ENCODE assay signal across 16 cellular contexts in the genomic region with DNA sequence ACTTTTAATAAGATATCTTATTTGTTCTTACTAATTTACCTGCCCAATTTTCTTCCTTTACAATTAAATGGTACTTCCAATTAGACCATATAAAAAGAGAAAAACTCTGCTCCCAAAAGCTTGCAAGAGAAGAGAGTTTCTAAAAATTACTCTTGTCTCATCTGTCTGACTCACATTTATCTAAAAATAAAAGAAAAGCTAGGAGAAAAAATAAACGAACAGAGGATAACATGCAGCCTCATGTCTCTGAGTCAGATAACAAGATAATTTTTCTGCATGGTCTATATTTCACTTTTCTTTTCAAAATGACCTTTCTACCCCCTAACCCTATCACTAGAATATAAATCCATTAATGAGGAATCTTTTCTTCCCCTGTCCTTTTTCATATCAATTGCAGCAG.
A peak's percentile ranks its signal among the peaks of the same experiment; 100 is the strongest.
DNase-seq lines count a peak whose midpoint lies in the region; ATAC-seq, FAIRE-seq and TF ChIP-seq lines count a peak whose summit lies in the region.
"Had no signal": no experiment of that assay in that cellular context is flagged by ENCODE, and none has a peak within 500 bp of the region (broad histone marks: within the 10 kb centered on the region; RNA-seq: fewer than 3 reads in every experiment).

No MANE protein-coding gene starts in this region.

- no peak for TF ChIP-seq EP300 in suprapubic skin (IDR thresholded peaks at IDR 0.05)

- H3K36me3 ChIP-seq in HCT116 (ENCODE audit: control insufficient read depth in 1 of 2, insufficient read depth in 2 of 2, low read length in 2 of 2) (no peaks in the 10 kb centered on the region), bronchial epithelial cell (ENCODE audit: control insufficient read depth, insufficient read depth, low read length) (no peaks in the 10 kb centered on the region), suprapubic skin (no peaks in the 10 kb centered on the region), MG63 (peaks cover 4% of the 10 kb centered on the region; the same call in 1 of the 2 replicates)

- H3K9me3 ChIP-seq in HCT116 (ENCODE audit: control insufficient read depth in 1 of 2, insufficient read depth in 1 of 2, low read depth in 1 of 2, low read length in 2 of 2) (no peaks in the 10 kb centered on the region), suprapubic skin (no peaks in the 10 kb centered on the region), MG63 (no peaks in the 10 kb centered on the region)

- POLR2A ChIA-PET in HCT116 (lab: Charles Lee): interaction anchor here (1.5 kb wide), 1 partner anchor 16 kb away, joined by 5 read pairs; no protein-coding TSS in a partner anchor

- no peaks in the 10 kb centered on the region for H3K79me2 ChIP-seq in HCT116 (ENCODE audit: insufficient read depth, low read length)

- H3K9ac ChIP-seq in HCT116 (ENCODE audit: low read length): no peak overlapping the region

- intact Hi-C loops in HCT116 (cut with micrococcal nuclease): no loop called here

- H3K4me3 Mint-ChIP-seq in glutamatergic neuron (ENCODE audit: unreplicated experiment): no peak overlapping the region
- H3K4me3 Mint-ChIP-seq: activated naive CD8-positive, alpha-beta T cell; CD14-positive monocyte had no signal

- H4K20me1 ChIP-seq in HCT116 (ENCODE audit: insufficient read depth): no peaks in the 10 kb centered on the region

- no peak overlapping the region for H3K4me2 ChIP-seq in HCT116 (ENCODE audit: low read length)

- H3K36me3 Mint-ChIP-seq in glutamatergic neuron (ENCODE audit: unreplicated experiment): no peaks in the 10 kb centered on the region
- H3K36me3 Mint-ChIP-seq: activated naive CD8-positive, alpha-beta T cell; CD14-positive monocyte had no signal

- no peak for TF ChIP-seq POLR2A in HCT116 (IDR thresholded peaks at IDR 0.05; ENCODE audit: borderline replicate concordance, extremely low read depth, insufficient read depth, insufficient read length)
- TF ChIP-seq POLR2A in suprapubic skin (IDR thresholded peaks at IDR 0.05): no peak

- TF ChIP-seq RAD21 in HCT116 (IDR thresholded peaks at IDR 0.05; ENCODE audit: low read depth): no peak

- RAD21 ChIA-PET in HCT116 (lab: Charles Lee; ENCODE audit: low non-redundant PET in 1 of 2, low total read pairs in 2 of 2, uncharacterized antibody in 2 of 2, unreplicated experiment in 2 of 2): no interaction called here

- 12% methylated on average over 1 of the region's 1 CpG for WGBS in suprapubic skin

- no peak overlapping the region for H3K4me3 ChIP-seq in HCT116 (replicated peaks in 1 of 2; ENCODE audit: low read depth in 1 of 2, low read length in 2 of 2)
- no peak overlapping the region for H3K4me3 ChIP-seq in bronchial epithelial cell (ENCODE audit: low read depth, low read length)
- H3K4me3 ChIP-seq in suprapubic skin: no peak overlapping the region
- H3K4me3 ChIP-seq in MG63: no peak overlapping the region

- no peak overlapping the region for H3K27ac Mint-ChIP-seq in glutamatergic neuron (ENCODE audit: unreplicated experiment)
- H3K27ac Mint-ChIP-seq: activated naive CD8-positive, alpha-beta T cell; CD14-positive monocyte had no signal

- TF ChIP-seq CTCF in HCT116 (IDR thresholded peaks at IDR 0.05 in 2 of 3, conservative IDR thresholded peaks at IDR 0.05 in 1 of 3; ENCODE audit: borderline replicate concordance in 1 of 3, insufficient read depth in 1 of 3, low read depth in 2 of 3, low read length in 2 of 3) (no peak), bronchial epithelial cell (IDR thresholded peaks at IDR 0.05; ENCODE audit: insufficient read depth, low read length, severe bottlenecking) (no peak), suprapubic skin (IDR thresholded peaks at IDR 0.05) (no peak), glutamatergic neuron (IDR thresholded peaks at IDR 0.05; ENCODE audit: partially characterized antibody, unreplicated experiment) (no peak)

- H3K27me3 ChIP-seq in HCT116 (ENCODE audit: insufficient read depth, low read length) (no peaks in the 10 kb centered on the region), bronchial epithelial cell (ENCODE audit: control insufficient read depth, insufficient read depth, low read length) (no peaks in the 10 kb centered on the region), suprapubic skin (no peaks in the 10 kb centered on the region), MG63 (no peaks in the 10 kb centered on the region)

- FAIRE-seq in bronchial epithelial cell (lab: Jason Lieb, UNC): no peak

- H3K4me1 ChIP-seq in HCT116 (ENCODE audit: control insufficient read depth in 1 of 2, insufficient read depth in 2 of 2, low read length in 2 of 2) (peaks cover 0 to 9% of the 10 kb centered on the region in 2 experiments; a peak in 1 of 4 replicates), suprapubic skin (peaks cover 10% of the 10 kb centered on the region)

- no peaks in the 10 kb centered on the region for H3K27me3 Mint-ChIP-seq in glutamatergic neuron (ENCODE audit: unreplicated experiment)

- H3K27ac ChIP-seq in HCT116 (ENCODE audit: low read depth, low read length): peak overlapping the region; percentile 25; the same call in 1 of the 2 replicates
- H3K27ac ChIP-seq in suprapubic skin: peak overlapping the region; percentile 10

- H3K4me1 Mint-ChIP-seq in glutamatergic neuron (ENCODE audit: low read depth, unreplicated experiment): peaks cover 3% of the 10 kb centered on the region
- H3K4me1 Mint-ChIP-seq: CD14-positive monocyte had no signal

- no peak for ATAC-seq in HCT116
- no peak for ATAC-seq in GM18867 (IDR thresholded peaks at IDR 0.05; ENCODE audit: unreplicated experiment)

- DNase-seq in HCT116 (ENCODE audit: low read depth, low spot score) (no peak), bronchial epithelial cell (ENCODE audit: low read depth) (peak; percentile 73), kidney glomerular epithelial cell (lab: John Stamatoyannopoulos, UW) (peak; percentile 54), suprapubic skin (ENCODE audit: low spot score in 2 of 2) (no peak), MG63 (no peak), NCI-H1436 (lab: John Stamatoyannopoulos, UW) (no peak), glutamatergic neuron (no peak)
- DNase-seq: activated T-cell treated with anti-CD3 and anti-CD28 coated beads, Interleukin-2, amount 50 U/mL, for 1 hour; dermis blood vessel endothelial cell; DND-41; mesendoderm; NCI-H1930; nucleus accumbens had no signal

- no peaks in the 10 kb centered on the region for H3K9me3 Mint-ChIP-seq in glutamatergic neuron (ENCODE audit: unreplicated experiment)
- H3K9me3 Mint-ChIP-seq: CD14-positive monocyte had no signal

- CTCF ChIA-PET in HCT116 (lab: Charles Lee): no interaction called here

- H2AFZ ChIP-seq in HCT116 (ENCODE audit: low read depth, low read length, poor library complexity, severe bottlenecking): no peak overlapping the region

- H3K9me2 ChIP-seq in HCT116 (ENCODE audit: insufficient read depth): no peaks in the 10 kb centered on the region

- BruUV-seq in HCT116 (replicated peaks; lab: Mats Ljungman, UMichigan): no TSS peak

TF ChIP-seq in HCT116, 20 proteins besides CTCF, POLR2A, EP300 and RAD21:
- TF ChIP-seq FOSL1 (IDR thresholded peaks at IDR 0.05; ENCODE audit: low read depth) (no peak), EGR1 (IDR thresholded peaks at IDR 0.05; ENCODE audit: low read depth) (no peak), CBX3 (IDR thresholded peaks at IDR 0.05; ENCODE audit: low read depth) (no peak), ELF1 (IDR thresholded peaks at IDR 0.05; ENCODE audit: borderline replicate concordance, low read depth) (no peak), ZNF274 (IDR thresholded peaks at IDR 0.05; ENCODE audit: low read depth, low read length) (no peak), EZH2phosphoT487 (IDR thresholded peaks at IDR 0.05; ENCODE audit: borderline replicate concordance) (no peak), ZFX (IDR thresholded peaks at IDR 0.05) (no peak), EZH2 (IDR thresholded peaks at IDR 0.05) (no peak), POLR2AphosphoS5 (IDR thresholded peaks at IDR 0.05; ENCODE audit: low read depth, low read length) (no peak)
- TF ChIP-seq, protein P1, sequence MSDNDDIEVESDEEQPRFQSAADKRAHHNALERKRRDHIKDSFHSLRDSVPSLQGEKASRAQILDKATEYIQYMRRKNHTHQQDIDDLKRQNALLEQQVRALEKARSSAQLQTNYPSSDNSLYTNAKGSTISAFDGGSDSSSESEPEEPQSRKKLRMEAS (IDR thresholded peaks at IDR 0.05): no peak
- TF ChIP-seq, protein P2, sequence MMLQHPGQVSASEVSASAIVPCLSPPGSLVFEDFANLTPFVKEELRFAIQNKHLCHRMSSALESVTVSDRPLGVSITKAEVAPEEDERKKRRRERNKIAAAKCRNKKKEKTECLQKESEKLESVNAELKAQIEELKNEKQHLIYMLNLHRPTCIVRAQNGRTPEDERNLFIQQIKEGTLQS (IDR thresholded peaks at IDR 0.05): no peak
- TF ChIP-seq, protein P3, sequence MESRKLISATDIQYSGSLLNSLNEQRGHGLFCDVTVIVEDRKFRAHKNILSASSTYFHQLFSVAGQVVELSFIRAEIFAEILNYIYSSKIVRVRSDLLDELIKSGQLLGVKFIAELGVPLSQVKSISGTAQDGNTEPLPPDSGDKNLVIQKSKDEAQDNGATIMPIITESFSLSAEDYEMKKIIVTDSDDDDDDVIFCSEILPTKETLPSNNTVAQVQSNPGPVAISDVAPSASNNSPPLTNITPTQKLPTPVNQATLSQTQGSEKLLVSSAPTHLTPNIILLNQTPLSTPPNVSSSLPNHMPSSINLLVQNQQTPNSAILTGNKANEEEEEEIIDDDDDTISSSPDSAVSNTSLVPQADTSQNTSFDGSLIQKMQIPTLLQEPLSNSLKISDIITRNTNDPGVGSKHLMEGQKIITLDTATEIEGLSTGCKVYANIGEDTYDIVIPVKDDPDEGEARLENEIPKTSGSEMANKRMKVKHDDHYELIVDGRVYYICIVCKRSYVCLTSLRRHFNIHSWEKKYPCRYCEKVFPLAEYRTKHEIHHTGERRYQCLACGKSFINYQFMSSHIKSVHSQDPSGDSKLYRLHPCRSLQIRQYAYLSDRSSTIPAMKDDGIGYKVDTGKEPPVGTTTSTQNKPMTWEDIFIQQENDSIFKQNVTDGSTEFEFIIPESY (IDR thresholded peaks at IDR 0.05; ENCODE audit: extremely low read depth, insufficient replicate concordance, low read length): no peak

Comparison
In these comparisons a context has a peak if more than half of its experiments do, and no peak if none do; other contexts are left out.
1. DNase-seq: peak in bronchial epithelial cell (single experiment) and kidney glomerular epithelial cell (single experiment); none in HCT116 (single experiment), suprapubic skin (0 of 2), MG63 (single experiment), NCI-H1436 (single experiment) and glutamatergic neuron (single experiment).